8 cellular contexts compared by ENCODE assay signal in the genomic region with DNA sequence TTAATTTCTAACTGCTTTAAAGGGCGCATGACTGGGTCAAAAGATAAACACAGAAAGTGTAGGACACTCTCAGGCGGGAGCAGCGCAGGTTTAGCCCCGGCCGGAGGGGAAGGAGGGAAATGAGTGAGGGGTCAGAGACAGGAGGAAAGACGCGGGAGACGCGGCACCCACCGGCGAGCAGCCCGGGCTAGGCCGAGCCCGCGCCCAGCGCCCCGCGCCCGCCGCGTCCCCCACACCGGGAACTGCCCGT. TPM values are rescaled to one million over a fixed set of nuclear protein-coding genes. Genes with fewer than 3 reads are reported as not detected.
DNase-seq lines count a peak whose midpoint lies in the region; ATAC-seq and TF ChIP-seq lines count a peak whose summit lies in the region.

No MANE protein-coding gene starts in this region.

- no peaks in the 10 kb centered on the region for H3K27me3 ChIP-seq in body of pancreas
- H3K27me3 ChIP-seq in mononuclear cell (ENCODE audit: insufficient read depth, low read length), result no peaks in the 10 kb centered on the region

- H3K36me3 ChIP-seq in body of pancreas (replicated peaks in 1 of 2; ENCODE audit: insufficient read depth in 1 of 2, low read depth in 2 of 2), result no peaks in the 10 kb centered on the region

- TF ChIP-seq POLR2A in GM18505 (IDR thresholded peaks at IDR 0.05; ENCODE audit: borderline replicate concordance, extremely low read depth, insufficient read depth, insufficient read length), result no peak
- TF ChIP-seq POLR2A in body of pancreas (IDR thresholded peaks at IDR 0.05), result no peak

- H3K4me1 ChIP-seq in body of pancreas (peaks cover 26% of the 10 kb centered on the region), mononuclear cell (ENCODE audit: insufficient read depth, low read length) (peaks cover 27% of the 10 kb centered on the region)

- WGBS in body of pancreas, 2 donors, result 0% methylated on average over 12 to 23 of the region's 23 CpGs

- peak; percentile 37 for ATAC-seq in GM18505 (IDR thresholded peaks at IDR 0.05; ENCODE audit: unreplicated experiment)
- ATAC-seq in HG03159 (IDR thresholded peaks at IDR 0.05; ENCODE audit: unreplicated experiment), result peak; percentile 32
- ATAC-seq in body of pancreas, result no peak
- no peak for ATAC-seq in HG02870 (IDR thresholded peaks at IDR 0.05; ENCODE audit: unreplicated experiment)
- ATAC-seq in GM18868 (IDR thresholded peaks at IDR 0.05; ENCODE audit: unreplicated experiment), result no peak
- ATAC-seq in HG03521 (IDR thresholded peaks at IDR 0.05; ENCODE audit: unreplicated experiment), result no peak

- DNase-seq in body of pancreas (peak in 2 of 4 donors; percentile 11 to 16), LoVo (ENCODE audit: low spot score) (no peak)

- intact Hi-C loops in body of pancreas (cut with DNase I), result no loop called here

- H3K4me3 ChIP-seq in body of pancreas (peak overlapping the region; percentile 42 to 86), mononuclear cell (ENCODE audit: low read length) (peak overlapping the region; percentile 69)

- H3K27ac ChIP-seq in body of pancreas, result peak overlapping the region; percentile 74 to 94 (median 92)

- H3K9me3 ChIP-seq in body of pancreas (no peaks in the 10 kb centered on the region), mononuclear cell (ENCODE audit: low read depth, low read length) (no peaks in the 10 kb centered on the region)

- no peak for TF ChIP-seq CTCF in body of pancreas (IDR thresholded peaks at IDR 0.05)

RNA-seq across cellular contexts. Expression of a gene that starts 0.6 kb away (rescaled TPM):
- total RNA-seq in body of pancreas, result 1 to 10 TPM; 5.6 to 9.6 TPM
- total RNA-seq in mononuclear cell, result 6.5 TPM

Comparison
In these comparisons a context has a peak if more than half of its experiments do, and no peak if none do; other contexts are left out.
1. ATAC-seq: peak in GM18505 (single experiment) and HG03159 (single experiment); none in body of pancreas (single experiment), HG02870 (single experiment), GM18868 (single experiment) and HG03521 (single experiment).